8 cellular contexts compared by ENCODE assay signal in the genomic region with DNA sequence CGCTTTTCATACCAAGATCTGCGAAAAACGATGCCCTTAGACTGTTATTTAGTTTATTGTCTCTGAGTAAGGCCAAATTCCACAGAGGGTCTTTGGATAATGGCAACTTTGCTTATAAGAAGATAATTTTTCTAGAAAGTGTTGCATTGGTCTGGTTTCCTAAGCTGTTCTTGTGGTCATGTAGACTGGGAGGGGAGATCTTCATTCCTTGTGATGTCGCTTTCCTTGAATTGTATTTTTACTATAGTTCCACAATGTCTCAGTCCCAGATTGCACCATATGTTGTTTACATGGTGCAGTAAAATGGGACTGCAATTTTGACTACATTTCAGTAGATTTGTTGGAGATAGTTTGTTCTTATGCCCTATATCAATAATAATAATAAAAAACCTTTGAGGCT. TPM values are rescaled to one million over a fixed set of nuclear protein-coding genes. Genes with fewer than 3 reads are reported as not detected.
A peak's percentile ranks its signal among the peaks of the same experiment; 100 is the strongest.
DNase-seq lines count a peak whose midpoint lies in the region; ATAC-seq and TF ChIP-seq lines count a peak whose summit lies in the region.

No MANE protein-coding gene starts in this region.

- peak overlapping the region; percentile 68 for H3K27ac ChIP-seq in muscle layer of duodenum (ENCODE audit: low read length)

- H3K36me3 Mint-ChIP-seq in natural killer cell, result no peaks in the 10 kb centered on the region
- no peaks in the 10 kb centered on the region for H3K36me3 Mint-ChIP-seq in natural killer cell treated with Interleukin-12 subunit alpha and Interleukin-12 subunit beta and Interleukin-15 and Interleukin-18, amount 100 ng/mL, for 72 hours
- no peaks in the 10 kb centered on the region for H3K36me3 Mint-ChIP-seq in central memory CD8-positive, alpha-beta T cell (ENCODE audit: insufficient read depth)

- no peaks in the 10 kb centered on the region for H3K4me1 Mint-ChIP-seq in natural killer cell
- H3K4me1 Mint-ChIP-seq in natural killer cell treated with Interleukin-12 subunit alpha and Interleukin-12 subunit beta and Interleukin-15 and Interleukin-18, amount 100 ng/mL, for 72 hours (ENCODE audit: low read depth in 2 of 2), result peaks cover 0 to 3% of the 10 kb centered on the region in 2 donors
- H3K4me1 Mint-ChIP-seq in central memory CD8-positive, alpha-beta T cell, result peaks cover 6% of the 10 kb centered on the region

- TF ChIP-seq CTCF in natural killer cell (IDR thresholded peaks at IDR 0.05), result no peak

- no peak overlapping the region for H3K27ac Mint-ChIP-seq in natural killer cell
- H3K27ac Mint-ChIP-seq in natural killer cell treated with Interleukin-12 subunit alpha and Interleukin-12 subunit beta and Interleukin-15 and Interleukin-18, amount 100 ng/mL, for 72 hours, result no peak overlapping the region
- H3K27ac Mint-ChIP-seq in central memory CD8-positive, alpha-beta T cell (ENCODE audit: low read depth), result no peak overlapping the region

- peak overlapping the region; percentile 52 for H3K4me3 Mint-ChIP-seq in natural killer cell
- no peak overlapping the region for H3K4me3 Mint-ChIP-seq in natural killer cell treated with Interleukin-12 subunit alpha and Interleukin-12 subunit beta and Interleukin-15 and Interleukin-18, amount 100 ng/mL, for 72 hours
- H3K4me3 Mint-ChIP-seq in central memory CD8-positive, alpha-beta T cell, result peak overlapping the region; percentile 53

- peaks cover 35 to 47% of the 10 kb centered on the region in 2 donors for H3K27me3 Mint-ChIP-seq in natural killer cell (ENCODE audit: low read depth in 2 of 2)
- peaks cover 33 to 69% of the 10 kb centered on the region in 2 donors for H3K27me3 Mint-ChIP-seq in natural killer cell treated with Interleukin-12 subunit alpha and Interleukin-12 subunit beta and Interleukin-15 and Interleukin-18, amount 100 ng/mL, for 72 hours
- H3K27me3 Mint-ChIP-seq in central memory CD8-positive, alpha-beta T cell, result peaks cover 77% of the 10 kb centered on the region

- no peaks in the 10 kb centered on the region for H3K9me3 ChIP-seq in muscle layer of duodenum (ENCODE audit: control insufficient read depth in 1 of 2, low read length in 2 of 2)

- no peaks in the 10 kb centered on the region for H3K36me3 ChIP-seq in muscle layer of duodenum (ENCODE audit: control insufficient read depth in 1 of 2, insufficient read depth in 2 of 2, low read length in 2 of 2)

- no peak for DNase-seq in natural killer cell
- DNase-seq in natural killer cell treated with Interleukin-12 subunit alpha and Interleukin-12 subunit beta and Interleukin-15 and Interleukin-18, amount 100 ng/mL, for 72 hours (ENCODE audit: low spot score), result no peak
- no peak for DNase-seq in central memory CD8-positive, alpha-beta T cell (ENCODE audit: low spot score in 2 of 2)

- no peaks in the 10 kb centered on the region for H3K4me1 ChIP-seq in muscle layer of duodenum (ENCODE audit: control insufficient read depth in 1 of 2, insufficient read depth in 2 of 2, low read length in 2 of 2)

- ATAC-seq in natural killer cell, result no peak
- no peak for ATAC-seq in natural killer cell treated with Interleukin-12 subunit alpha and Interleukin-12 subunit beta and Interleukin-15 and Interleukin-18, amount 100 ng/mL, for 72 hours
- ATAC-seq in central memory CD8-positive, alpha-beta T cell (replicated peaks; ENCODE audit: extremely low read depth, poor library complexity, severe bottlenecking), result no peak
- ATAC-seq in HG03565 (IDR thresholded peaks at IDR 0.05; ENCODE audit: unreplicated experiment), result no peak
- ATAC-seq in GM19324 (IDR thresholded peaks at IDR 0.05; ENCODE audit: low FRiP score, unreplicated experiment), result no peak
- ATAC-seq in GM18909 (IDR thresholded peaks at IDR 0.05; ENCODE audit: poor library complexity, unreplicated experiment), result no peak
- no peak for ATAC-seq in GM18870 (IDR thresholded peaks at IDR 0.05; ENCODE audit: unreplicated experiment)

- peaks cover 0 to 2% of the 10 kb centered on the region in 2 donors for H3K9me3 Mint-ChIP-seq in natural killer cell
- H3K9me3 Mint-ChIP-seq in natural killer cell treated with Interleukin-12 subunit alpha and Interleukin-12 subunit beta and Interleukin-15 and Interleukin-18, amount 100 ng/mL, for 72 hours, result no peaks in the 10 kb centered on the region
- H3K9me3 Mint-ChIP-seq in central memory CD8-positive, alpha-beta T cell, result no peaks in the 10 kb centered on the region

- H3K27me3 ChIP-seq in muscle layer of duodenum (ENCODE audit: low read depth, low read length), result peaks cover 4% of the 10 kb centered on the region

- intact Hi-C loops in natural killer cell (cut with micrococcal nuclease), result no loop called here

- H3K4me3 ChIP-seq in muscle layer of duodenum (ENCODE audit: low read depth in 1 of 2, low read length in 2 of 2), result peak overlapping the region; percentile 75 to 91

RNA-seq across cellular contexts. Expression of a gene that starts 28.8 kb away (rescaled TPM):
- total RNA-seq in natural killer cell, result 1 to 10 TPM in 2 of 3 donors, under 1 TPM in 1; 0.38 to 3.7 (median 1.4) TPM
- total RNA-seq in natural killer cell treated with Interleukin-12 subunit alpha and Interleukin-12 subunit beta and Interleukin-15 and Interleukin-18, amount 100 ng/mL, for 72 hours, result not detected
